In genomic region chr2:120231974-120232635, GRCh38 we compare ENCODE assay signal across 8 cellular contexts. TPM values are rescaled to one million over a fixed set of nuclear protein-coding genes. Genes with fewer than 3 reads are reported as not detected.
DNase-seq lines count a peak whose midpoint lies in the region; ATAC-seq and TF ChIP-seq lines count a peak whose summit lies in the region.

No MANE protein-coding gene starts in this region.

- 63 to 81% (median 65%) methylated on average over 12 to 15 of the region's 15 CpGs for WGBS in heart left ventricle, 4 donors

- H3K4me3 ChIP-seq in CD4-positive, alpha-beta memory T cell (ENCODE audit: low read length in 2 of 2): peak overlapping the region; percentile 69 to 91
- H3K4me3 ChIP-seq in Karpas-422 (ENCODE audit: low read length) (peak overlapping the region; percentile 50), heart left ventricle (peak overlapping the region in 10 of 12 donors; percentile 32 to 64 (median 47))

- peaks cover 27 to 61% (median 42%) of the 10 kb centered on the region in 4 donors for H3K4me1 Mint-ChIP-seq in CD4-positive, alpha-beta memory T cell
- H3K4me1 Mint-ChIP-seq in endothelial cell (ENCODE audit: unreplicated experiment): peaks cover 37% of the 10 kb centered on the region

- peak overlapping the region; percentile 41 for H3K9ac ChIP-seq in Karpas-422 (ENCODE audit: low read length)

- H3K27me3 Mint-ChIP-seq in CD4-positive, alpha-beta memory T cell: no peaks in the 10 kb centered on the region
- peaks cover 13% of the 10 kb centered on the region for H3K27me3 Mint-ChIP-seq in endothelial cell (ENCODE audit: unreplicated experiment)

- no peak for TF ChIP-seq CTCF in heart left ventricle (IDR thresholded peaks at IDR 0.05)
- TF ChIP-seq CTCF in endothelial cell (IDR thresholded peaks at IDR 0.05; ENCODE audit: unreplicated experiment): no peak

- TF ChIP-seq POLR2A in heart left ventricle (IDR thresholded peaks at IDR 0.05): no peak

- H2AFZ ChIP-seq in Karpas-422 (ENCODE audit: low read length): peak overlapping the region; percentile 26; the same call in 1 of the 2 replicates

- H3K4me2 ChIP-seq in Karpas-422 (ENCODE audit: low read depth, low read length, poor library complexity, severe bottlenecking): peak overlapping the region; percentile 68

- no peaks in the 10 kb centered on the region for H3K36me3 ChIP-seq in CD4-positive, alpha-beta memory T cell (ENCODE audit: insufficient read depth, low read length)
- no peaks in the 10 kb centered on the region for H3K36me3 ChIP-seq in Karpas-422 (ENCODE audit: insufficient read depth, low read length)
- H3K36me3 ChIP-seq in heart left ventricle: no peaks in the 10 kb centered on the region

- intact Hi-C loops in CD4-positive, alpha-beta memory T cell (cut with micrococcal nuclease): loop anchor here (1.0 to 2.0 kb wide), 5 partner anchors 9 to 553 kb away; partner anchors contain the start of genes RALB, TMEM177 and TMEM185B
- intact Hi-C loops in heart left ventricle (cut with DNase I): no loop called here

- no peaks in the 10 kb centered on the region for H3K9me3 Mint-ChIP-seq in CD4-positive, alpha-beta memory T cell
- H3K9me3 Mint-ChIP-seq in endothelial cell (ENCODE audit: unreplicated experiment): no peaks in the 10 kb centered on the region

- peaks cover 46% of the 10 kb centered on the region for H3K4me1 ChIP-seq in CD4-positive, alpha-beta memory T cell (ENCODE audit: insufficient read depth, low read length)
- H3K4me1 ChIP-seq in Karpas-422 (ENCODE audit: low read length) (peaks cover 17% of the 10 kb centered on the region), heart left ventricle (peaks cover 0 to 37% (median 1%) of the 10 kb centered on the region in 12 donors)

- H3K4me3 Mint-ChIP-seq in CD4-positive, alpha-beta memory T cell: peak overlapping the region; percentile 91 to 99 (median 92)
- no peak overlapping the region for H3K4me3 Mint-ChIP-seq in endothelial cell (ENCODE audit: unreplicated experiment)

- H3K27ac ChIP-seq in CD4-positive, alpha-beta memory T cell (ENCODE audit: low read depth, low read length): peak overlapping the region; percentile 79
- H3K27ac ChIP-seq in Karpas-422 (ENCODE audit: low read length): no peak overlapping the region
- H3K27ac ChIP-seq in heart left ventricle: peak overlapping the region in 10 of 12 donors; percentile 45 to 89 (median 66)

- ATAC-seq in GM21423 (IDR thresholded peaks at IDR 0.05; ENCODE audit: unreplicated experiment): peak; percentile 83
- peak in 1 of 4 donors; percentile 70 for ATAC-seq in heart left ventricle

- peaks cover 0 to 9% of the 10 kb centered on the region in 2 donors for H3K36me3 Mint-ChIP-seq in CD4-positive, alpha-beta memory T cell
- no peaks in the 10 kb centered on the region for H3K36me3 Mint-ChIP-seq in endothelial cell (ENCODE audit: low read depth, unreplicated experiment)

- H4K20me1 ChIP-seq in Karpas-422 (ENCODE audit: insufficient read depth, low read depth, low read length): no peaks in the 10 kb centered on the region

- peak overlapping the region; percentile 91 to 99 (median 96) for H3K27ac Mint-ChIP-seq in CD4-positive, alpha-beta memory T cell
- no peak overlapping the region for H3K27ac Mint-ChIP-seq in endothelial cell (ENCODE audit: unreplicated experiment)

- CTCF ChIA-PET in CD4-positive, alpha-beta memory T cell (lab: Charles Lee; ENCODE audit: partially characterized antibody): interaction anchor here (1.1 to 4.9 kb wide), 9 partner anchors 9 to 122 kb away, joined by 3 to 30 read pairs (median 8); partner anchors contain the start of genes RALB and TMEM185B

- POLR2A ChIA-PET in CD4-positive, alpha-beta memory T cell (lab: Charles Lee; ENCODE audit: partially characterized antibody): interaction anchor here (1.2 to 5.0 kb wide), 14 partner anchors 9 to 554 kb away, joined by 4 to 73 read pairs (median 6); partner anchors contain the start of genes PTPN4, RALB, TMEM177 and TMEM185B

- DNase-seq in CD4-positive, alpha-beta memory T cell: peak; percentile 75 to 83 (median 79)
- DNase-seq in Karpas-422 (peak; percentile 48), activated T-cell treated with anti-CD3 and anti-CD28 coated beads for 24 hours (ENCODE audit: low read depth) (peak; percentile 70), heart left ventricle (no peak), foreskin melanocyte (no peak), endothelial cell (ENCODE audit: low spot score) (no peak)
- DNase-seq in stimulated activated CD4-positive, alpha-beta T cell treated with anti-CD3 and anti-CD28 coated beads, Interleukin-15, amount 100 ng/mL, for 24 hours: peak; percentile 77

- no peaks in the 10 kb centered on the region for H3K9me2 ChIP-seq in Karpas-422 (replicated peaks; ENCODE audit: insufficient read depth, low read length)

- H3K9me3 ChIP-seq in CD4-positive, alpha-beta memory T cell (ENCODE audit: control insufficient read depth in 1 of 2, low read length in 2 of 2): no peaks in the 10 kb centered on the region
- no peaks in the 10 kb centered on the region for H3K9me3 ChIP-seq in Karpas-422 (ENCODE audit: low read length)
- H3K9me3 ChIP-seq in heart left ventricle: no peaks in the 10 kb centered on the region

- H3K79me2 ChIP-seq in Karpas-422 (ENCODE audit: low read length): no peaks in the 10 kb centered on the region

- H3K27me3 ChIP-seq in CD4-positive, alpha-beta memory T cell (ENCODE audit: insufficient read depth, low read length): no peaks in the 10 kb centered on the region
- H3K27me3 ChIP-seq in Karpas-422 (ENCODE audit: low read length): no peaks in the 10 kb centered on the region
- H3K27me3 ChIP-seq in heart left ventricle: no peaks in the 10 kb centered on the region

RNA-seq across cellular contexts. Expression of gene TMEM185B, which starts 8.9 kb away (rescaled TPM):
- 10 to 100 TPM; 20.3 to 20.8 TPM for total RNA-seq in CD4-positive, alpha-beta memory T cell
- polyA plus RNA-seq in CD4-positive, alpha-beta memory T cell: 10 to 100 TPM; 17.5 to 24.9 TPM
- 12.9 and 13.0 TPM in 2 replicates for total RNA-seq in Karpas-422 (2014; rRNA removed; shearing (Covaris generic); ENCODE audit: low replicate concordance)
- total RNA-seq in heart left ventricle: 10 to 100 TPM; 16.1 to 29.8 (median 26.8) TPM
- polyA plus RNA-seq in heart left ventricle: 10 to 100 TPM in 1 of 2 donors, 1 to 10 TPM in 1; 7.8 to 21.2 TPM
- 38.4 TPM for total RNA-seq in endothelial cell (ENCODE audit: unreplicated experiment)

RNA-seq across cellular contexts. Expression of gene RALB, which starts 20.5 kb away (rescaled TPM):
- 10 to 100 TPM; 14.0 TPM for total RNA-seq in CD4-positive, alpha-beta memory T cell
- 10 to 100 TPM; 34.8 to 50.4 TPM for polyA plus RNA-seq in CD4-positive, alpha-beta memory T cell
- total RNA-seq in Karpas-422 (2014; rRNA removed; shearing (Covaris generic); ENCODE audit: low replicate concordance): 7.2 and 19.4 TPM in 2 replicates
- total RNA-seq in heart left ventricle (10 to 100 TPM; 35.7 to 59.9 (median 45.1) TPM), endothelial cell (ENCODE audit: unreplicated experiment) (367 TPM)
- 100 to 1,000 TPM in 1 of 2 donors, 10 to 100 TPM in 1; 30.5 to 111 TPM for polyA plus RNA-seq in heart left ventricle

Comparison
In these comparisons a context has a peak if more than half of its experiments do, and no peak if none do; other contexts are left out.
1. DNase-seq: peak in CD4-positive, alpha-beta memory T cell (5 of 5), Karpas-422 (single experiment), activated T-cell treated with anti-CD3 and anti-CD28 coated beads for 24 hours (single experiment) and stimulated activated CD4-positive, alpha-beta T cell treated with anti-CD3 and anti-CD28 coated beads, Interleukin-15, amount 100 ng/mL, for 24 hours (single experiment); none in heart left ventricle (0 of 5), foreskin melanocyte (single experiment) and endothelial cell (single experiment).
2. Peak in every context shown above with its lines, with median percentiles within 50 percentile points of each other: H3K4me3 ChIP-seq.